1 cellular context compared by ENCODE assay signal in genomic region chr1:178541829-178542553, GRCh38.
TF ChIP-seq lines count a peak whose summit lies in the region.

No MANE protein-coding gene starts in this region.

TF ChIP-seq in HepG2, 621 proteins besides CTCF, POLR2A, EP300 and RAD21 (continues in another document):
- TF ChIP-seq ZBTB39 (CRISPR knock-in tag; IDR thresholded peaks at IDR 0.05) = peak; percentile 74; the same call in 1 of the 2 replicates
- TF ChIP-seq PREB (CRISPR knock-in tag; IDR thresholded peaks at IDR 0.05) = no peak
- TF ChIP-seq ZNF296 (CRISPR knock-in tag; conservative IDR thresholded peaks at IDR 0.05) = 0 out of 2 replicates have a peak, but pooled peaks have one; percentile 63
- TF ChIP-seq ZBTB20 (CRISPR knock-in tag; IDR thresholded peaks at IDR 0.05; ENCODE audit: borderline replicate concordance, low read depth) = peak; percentile 64; the same call in 1 of the 2 replicates
- TF ChIP-seq AFF4 (CRISPR knock-in tag; IDR thresholded peaks at IDR 0.05) = no peak
- no peak for TF ChIP-seq MIER3 (CRISPR knock-in tag; IDR thresholded peaks at IDR 0.05; ENCODE audit: borderline replicate concordance)
- no peak for TF ChIP-seq NCOR1 (IDR thresholded peaks at IDR 0.05; ENCODE audit: borderline replicate concordance, low read length)
- TF ChIP-seq ZNF367 (CRISPR knock-in tag; IDR thresholded peaks at IDR 0.05; ENCODE audit: borderline replicate concordance) = peak; percentile 14; the same call in 1 of the 2 replicates
- TF ChIP-seq NFKBIZ (CRISPR knock-in tag; IDR thresholded peaks at IDR 0.05) = no peak
- TF ChIP-seq ZNF891 (CRISPR knock-in tag; IDR thresholded peaks at IDR 0.05) = 0 out of 2 replicates have a peak, but pooled peaks have one; percentile 36
- no peak for TF ChIP-seq DNMT3B (CRISPR knock-in tag; conservative IDR thresholded peaks at IDR 0.05)
- peak; percentile 73; the same call in 1 of the 2 replicates for TF ChIP-seq BRD4 (CRISPR knock-in tag; IDR thresholded peaks at IDR 0.05)
- TF ChIP-seq E2F2 (CRISPR knock-in tag; IDR thresholded peaks at IDR 0.05; ENCODE audit: borderline replicate concordance) = no peak
- no peak for TF ChIP-seq ARID2 (CRISPR knock-in tag; IDR thresholded peaks at IDR 0.05; ENCODE audit: borderline replicate concordance)
- no peak for TF ChIP-seq ZNF547 (CRISPR knock-in tag; IDR thresholded peaks at IDR 0.05)
- no peak for TF ChIP-seq MIER2 (CRISPR knock-in tag; IDR thresholded peaks at IDR 0.05)
- TF ChIP-seq SMAD9 (CRISPR knock-in tag; IDR thresholded peaks at IDR 0.05) = no peak
- no peak for TF ChIP-seq PHF5A (CRISPR knock-in tag; IDR thresholded peaks at IDR 0.05; ENCODE audit: low read depth, unreplicated experiment)
- TF ChIP-seq MAFF (IDR thresholded peaks at IDR 0.05; ENCODE audit: low read depth, low read length) = no peak
- no peak; the same call in 1 of the 2 replicates for TF ChIP-seq MXD4 (CRISPR knock-in tag; IDR thresholded peaks at IDR 0.05)
- no peak for TF ChIP-seq CREBL2 (CRISPR knock-in tag; IDR thresholded peaks at IDR 0.05; ENCODE audit: borderline replicate concordance)
- no peak for TF ChIP-seq ZNF549 (CRISPR knock-in tag; IDR thresholded peaks at IDR 0.05)
- TF ChIP-seq AHR (CRISPR knock-in tag; IDR thresholded peaks at IDR 0.05) = no peak
- no peak for TF ChIP-seq PLRG1 (conservative IDR thresholded peaks at IDR 0.05)
- TF ChIP-seq HCFC1 (IDR thresholded peaks at IDR 0.05; ENCODE audit: low read depth, low read length) = no peak
- peak; percentile 49 for TF ChIP-seq ZEB1 (IDR thresholded peaks at IDR 0.05; ENCODE audit: insufficient replicate concordance, low read depth)
- TF ChIP-seq STAG1 (CRISPR knock-in tag; IDR thresholded peaks at IDR 0.05) = no peak
- no peak for TF ChIP-seq IKZF4 (CRISPR knock-in tag; IDR thresholded peaks at IDR 0.05; ENCODE audit: borderline replicate concordance, low read depth, not compliant biosample characterization)
- no peak for TF ChIP-seq ZBTB44 (CRISPR knock-in tag; IDR thresholded peaks at IDR 0.05)
- no peak for TF ChIP-seq ZNF567 (CRISPR knock-in tag; IDR thresholded peaks at IDR 0.05; ENCODE audit: borderline replicate concordance)
- TF ChIP-seq ZNF816 (CRISPR knock-in tag; IDR thresholded peaks at IDR 0.05; ENCODE audit: borderline replicate concordance) = no peak
- TF ChIP-seq KLF9 (CRISPR knock-in tag; IDR thresholded peaks at IDR 0.05; ENCODE audit: low read depth) = no peak
- TF ChIP-seq ZGPAT (CRISPR knock-in tag; IDR thresholded peaks at IDR 0.05) = peak; percentile 78
- no peak for TF ChIP-seq TIGD3 (CRISPR knock-in tag; IDR thresholded peaks at IDR 0.05; ENCODE audit: borderline replicate concordance)
- peak; percentile 26; the same call in 1 of the 2 replicates for TF ChIP-seq KLF6 (CRISPR knock-in tag; IDR thresholded peaks at IDR 0.05)
- no peak for TF ChIP-seq CENPBD1 (CRISPR knock-in tag; IDR thresholded peaks at IDR 0.05; ENCODE audit: borderline replicate concordance, low read depth)
- no peak for TF ChIP-seq HDAC6 (IDR thresholded peaks at IDR 0.05; ENCODE audit: low read depth, low read length)
- no peak for TF ChIP-seq SP2 (CRISPR knock-in tag; IDR thresholded peaks at IDR 0.05)
- peak; percentile 66; the same call in 1 of the 2 replicates for TF ChIP-seq ZNF160 (CRISPR knock-in tag; IDR thresholded peaks at IDR 0.05)
- TF ChIP-seq ZNF879 (CRISPR knock-in tag; IDR thresholded peaks at IDR 0.05) = no peak
- TF ChIP-seq SP5 (CRISPR knock-in tag; IDR thresholded peaks at IDR 0.05; ENCODE audit: borderline replicate concordance, low read depth) = peak; percentile 95
- no peak for TF ChIP-seq MAFK (conservative IDR thresholded peaks at IDR 0.05 in 1 of 2, IDR thresholded peaks at IDR 0.05 in 1 of 2; ENCODE audit: low read length in 2 of 2)
- peak; percentile 60 for TF ChIP-seq GABPA (IDR thresholded peaks at IDR 0.05; ENCODE audit: low read depth, low read length)
- TF ChIP-seq GABPA (CRISPR knock-in tag; IDR thresholded peaks at IDR 0.05; ENCODE audit: low read depth) = peak; percentile 89
